1 cellular context compared by ENCODE assay signal in the genomic region with DNA sequence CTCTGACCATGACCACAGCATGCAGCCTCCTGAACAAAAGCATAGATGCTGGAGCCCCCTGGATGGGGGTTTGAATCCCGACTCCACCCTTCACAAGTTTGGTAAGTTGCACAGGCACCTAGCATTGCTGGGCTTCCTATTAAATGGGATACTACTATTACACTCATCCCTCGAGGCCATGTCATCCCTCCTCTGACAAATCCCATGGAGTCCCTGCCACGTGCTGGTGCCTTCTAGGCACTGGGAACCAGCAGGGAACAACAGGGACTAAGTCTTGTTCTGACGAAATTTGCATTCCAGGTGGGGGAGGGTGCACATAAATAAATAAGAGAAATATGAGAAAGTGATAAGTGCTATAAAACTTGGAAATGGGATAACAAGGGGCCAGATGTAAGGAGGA.
A peak's percentile ranks its signal among the peaks of the same experiment; 100 is the strongest.
TF ChIP-seq lines count a peak whose summit lies in the region.

No MANE protein-coding gene starts in this region.

TF ChIP-seq in HepG2, 621 proteins besides CTCF, POLR2A, EP300 and RAD21:
- TF ChIP-seq PCBP2 (optimal IDR thresholded peaks at IDR 0.05; ENCODE audit: low read depth, low read length, poor library complexity, severe bottlenecking) (peak; percentile 27), NR3C1 (CRISPR knock-in tag; IDR thresholded peaks at IDR 0.05) (no peak)
TF ChIP-seq in HepG2: peak in this region for 1.
